1 cellular context compared by ENCODE assay signal in the genomic region with DNA sequence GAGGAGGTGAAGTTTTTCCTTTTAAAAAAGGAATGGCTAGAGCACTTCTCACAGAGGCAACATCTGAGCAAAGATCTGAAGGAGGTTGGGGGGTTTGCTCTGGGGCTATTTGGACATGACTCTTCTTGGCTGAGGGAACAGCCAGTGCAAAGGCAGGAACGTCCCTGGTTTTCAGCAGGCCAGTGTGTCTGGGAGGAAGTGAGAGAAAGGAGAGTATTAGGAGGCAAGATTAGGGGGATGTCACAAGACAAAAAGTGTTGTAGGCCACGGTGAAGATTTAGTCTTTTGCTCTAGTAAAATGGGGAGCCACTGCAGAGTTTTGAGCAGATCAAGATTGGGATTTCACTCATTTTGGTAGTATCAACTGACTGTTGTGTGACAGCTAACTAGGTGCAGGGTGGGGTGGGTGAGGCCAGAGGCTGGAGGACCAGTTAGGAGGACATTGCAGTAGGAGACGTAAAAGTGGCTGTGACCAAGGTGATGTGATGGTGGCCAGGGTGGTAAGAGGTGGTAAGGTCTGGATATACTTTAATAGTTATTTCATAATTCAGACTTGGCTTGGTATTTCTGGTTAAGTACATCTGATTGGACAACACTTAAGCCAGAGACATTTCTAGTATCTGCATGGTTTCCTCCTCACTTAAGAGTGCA.
TF ChIP-seq lines count a peak whose summit lies in the region.

No MANE protein-coding gene starts in this region.

TF ChIP-seq in GM23338, 12 proteins besides CTCF, POLR2A, EP300 and RAD21 (continued from another document):
- TF ChIP-seq, protein P1, sequence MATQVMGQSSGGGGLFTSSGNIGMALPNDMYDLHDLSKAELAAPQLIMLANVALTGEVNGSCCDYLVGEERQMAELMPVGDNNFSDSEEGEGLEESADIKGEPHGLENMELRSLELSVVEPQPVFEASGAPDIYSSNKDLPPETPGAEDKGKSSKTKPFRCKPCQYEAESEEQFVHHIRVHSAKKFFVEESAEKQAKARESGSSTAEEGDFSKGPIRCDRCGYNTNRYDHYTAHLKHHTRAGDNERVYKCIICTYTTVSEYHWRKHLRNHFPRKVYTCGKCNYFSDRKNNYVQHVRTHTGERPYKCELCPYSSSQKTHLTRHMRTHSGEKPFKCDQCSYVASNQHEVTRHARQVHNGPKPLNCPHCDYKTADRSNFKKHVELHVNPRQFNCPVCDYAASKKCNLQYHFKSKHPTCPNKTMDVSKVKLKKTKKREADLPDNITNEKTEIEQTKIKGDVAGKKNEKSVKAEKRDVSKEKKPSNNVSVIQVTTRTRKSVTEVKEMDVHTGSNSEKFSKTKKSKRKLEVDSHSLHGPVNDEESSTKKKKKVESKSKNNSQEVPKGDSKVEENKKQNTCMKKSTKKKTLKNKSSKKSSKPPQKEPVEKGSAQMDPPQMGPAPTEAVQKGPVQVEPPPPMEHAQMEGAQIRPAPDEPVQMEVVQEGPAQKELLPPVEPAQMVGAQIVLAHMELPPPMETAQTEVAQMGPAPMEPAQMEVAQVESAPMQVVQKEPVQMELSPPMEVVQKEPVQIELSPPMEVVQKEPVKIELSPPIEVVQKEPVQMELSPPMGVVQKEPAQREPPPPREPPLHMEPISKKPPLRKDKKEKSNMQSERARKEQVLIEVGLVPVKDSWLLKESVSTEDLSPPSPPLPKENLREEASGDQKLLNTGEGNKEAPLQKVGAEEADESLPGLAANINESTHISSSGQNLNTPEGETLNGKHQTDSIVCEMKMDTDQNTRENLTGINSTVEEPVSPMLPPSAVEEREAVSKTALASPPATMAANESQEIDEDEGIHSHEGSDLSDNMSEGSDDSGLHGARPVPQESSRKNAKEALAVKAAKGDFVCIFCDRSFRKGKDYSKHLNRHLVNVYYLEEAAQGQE (IDR thresholded peaks at IDR 0.05; ENCODE audit: unreplicated experiment) = no peak
- TF ChIP-seq EZH2phosphoT487 (IDR thresholded peaks at IDR 0.05; ENCODE audit: unreplicated experiment) = no peak
- no peak for TF ChIP-seq JUNB (IDR thresholded peaks at IDR 0.05; ENCODE audit: unreplicated experiment)
- no peak for TF ChIP-seq ZNF114 (CRISPR knock-in tag; IDR thresholded peaks at IDR 0.05)
